20 cellular contexts compared by ENCODE assay signal in genomic region chr14:37406095-37406494, GRCh38.
A peak's percentile ranks its signal among the peaks of the same experiment; 100 is the strongest.
DNase-seq lines count a peak whose midpoint lies in the region; ATAC-seq, FAIRE-seq and TF ChIP-seq lines count a peak whose summit lies in the region.
"Had no signal": no experiment of that assay in that cellular context is flagged by ENCODE, and none has a peak within 500 bp of the region (broad histone marks: within the 10 kb centered on the region; RNA-seq: fewer than 3 reads in every experiment).

No MANE protein-coding gene starts in this region.

- no peaks in the 10 kb centered on the region for H3K27me3 Mint-ChIP-seq in neural progenitor cell (ENCODE audit: insufficient read depth, low read depth)
- H3K27me3 Mint-ChIP-seq: CD4-positive, CD25-positive, alpha-beta regulatory T cell; CD8-positive, alpha-beta memory T cell had no signal

- no peaks in the 10 kb centered on the region for H3K9me3 Mint-ChIP-seq in neural progenitor cell
- H3K9me3 Mint-ChIP-seq: GM23338 had no signal

- no peak overlapping the region for H3K27ac Mint-ChIP-seq in neural progenitor cell
- H3K27ac Mint-ChIP-seq: CD4-positive, CD25-positive, alpha-beta regulatory T cell; CD8-positive, alpha-beta memory T cell; GM23338 had no signal

- peak overlapping the region; percentile 92 for H3K27ac ChIP-seq in neural progenitor cell
- H3K27ac ChIP-seq: HL-60 had no signal

- no peak for TF ChIP-seq CTCF in bronchial epithelial cell (IDR thresholded peaks at IDR 0.05; ENCODE audit: insufficient read depth, low read length, severe bottlenecking)
- TF ChIP-seq CTCF in neural progenitor cell (IDR thresholded peaks at IDR 0.05): no peak

- H3K36me3 ChIP-seq in bronchial epithelial cell (ENCODE audit: control insufficient read depth, insufficient read depth, low read length) (no peaks in the 10 kb centered on the region), neural progenitor cell (peaks cover 3% of the 10 kb centered on the region)
- H3K36me3 ChIP-seq: BE2C had no signal

- peak; percentile 38 for DNase-seq in NCI-H2171 treated with DMSO at 0.1 percent for 48 hours (lab: John Stamatoyannopoulos, UW)
- DNase-seq in NCI-H2171 (lab: John Stamatoyannopoulos, UW): no peak
- peak; percentile 46 for DNase-seq in NCI-H69 (lab: John Stamatoyannopoulos, UW)
- DNase-seq in bronchial epithelial cell (ENCODE audit: low read depth): peak; percentile 52
- DNase-seq in neural progenitor cell (ENCODE audit: low spot score): no peak
- DNase-seq: ACHN; BE2C; C1 segment of cervical spinal cord; CD4-positive, CD25-positive, alpha-beta regulatory T cell; CD8-positive, alpha-beta memory T cell; COR-L47; HCEC 1CT; IMR-90 had no signal

- H3K4me1 Mint-ChIP-seq in neural progenitor cell: peaks cover 22% of the 10 kb centered on the region
- H3K4me1 Mint-ChIP-seq: CD4-positive, CD25-positive, alpha-beta regulatory T cell; CD8-positive, alpha-beta memory T cell had no signal

- no peaks in the 10 kb centered on the region for H3K36me3 Mint-ChIP-seq in neural progenitor cell
- H3K36me3 Mint-ChIP-seq: CD4-positive, CD25-positive, alpha-beta regulatory T cell; CD8-positive, alpha-beta memory T cell had no signal

- peaks cover 51% of the 10 kb centered on the region for H3K4me1 ChIP-seq in neural progenitor cell
- H3K4me1 ChIP-seq: BE2C had no signal

- H2AFZ ChIP-seq in neural progenitor cell (replicated peaks): no peak overlapping the region
- H2AFZ ChIP-seq: GM23338 had no signal

- ATAC-seq in GM18870 (IDR thresholded peaks at IDR 0.05; ENCODE audit: unreplicated experiment): no peak
- ATAC-seq in HG03439 (IDR thresholded peaks at IDR 0.05; ENCODE audit: unreplicated experiment): no peak
- ATAC-seq: GM23338 had no signal

- peak overlapping the region; percentile 74 for H3K4me2 ChIP-seq in neural progenitor cell
- H3K4me2 ChIP-seq: GM23338 had no signal

- H3K9me3 ChIP-seq in neural progenitor cell (ENCODE audit: low read depth): no peaks in the 10 kb centered on the region
- H3K9me3 ChIP-seq: BE2C had no signal

- no peak overlapping the region for H3K9ac ChIP-seq in neural progenitor cell

- no peak overlapping the region for H3K4me3 ChIP-seq in bronchial epithelial cell (ENCODE audit: low read depth, low read length)
- no peak overlapping the region for H3K4me3 ChIP-seq in neural progenitor cell
- H3K4me3 ChIP-seq: GM23338 had no signal

- no peaks in the 10 kb centered on the region for H3K79me2 ChIP-seq in neural progenitor cell (ENCODE audit: low read depth)

- no peaks in the 10 kb centered on the region for H4K20me1 ChIP-seq in neural progenitor cell (ENCODE audit: low read depth)

- H3F3A ChIP-seq in neural progenitor cell (ENCODE audit: low read depth): peaks cover 38% of the 10 kb centered on the region

- H3K27me3 ChIP-seq in bronchial epithelial cell (ENCODE audit: control insufficient read depth, insufficient read depth, low read length) (no peaks in the 10 kb centered on the region), neural progenitor cell (no peaks in the 10 kb centered on the region)
- H3K27me3 ChIP-seq: BE2C had no signal

- no peak for FAIRE-seq in bronchial epithelial cell (lab: Jason Lieb, UNC)
- FAIRE-seq: D721Med, GM12891, H54 had no signal

- no peak overlapping the region for H3K4me3 Mint-ChIP-seq in neural progenitor cell
- H3K4me3 Mint-ChIP-seq: CD4-positive, CD25-positive, alpha-beta regulatory T cell; CD8-positive, alpha-beta memory T cell; GM23338 had no signal

Comparison
In these comparisons a context has a peak if more than half of its experiments do, and no peak if none do; other contexts are left out.
1. DNase-seq: peak in NCI-H2171 treated with DMSO at 0.1 percent for 48 hours (single experiment), NCI-H69 (single experiment) and bronchial epithelial cell (single experiment); none in NCI-H2171 (single experiment) and neural progenitor cell (single experiment).